In genomic region chr22:29766632-29767288, GRCh38 we compare ENCODE assay signal across 8 cellular contexts. TPM values are rescaled to one million over a fixed set of nuclear protein-coding genes. Genes with fewer than 3 reads are reported as not detected.
DNase-seq lines count a peak whose midpoint lies in the region; ATAC-seq, FAIRE-seq and TF ChIP-seq lines count a peak whose summit lies in the region.

TSS of gene ZMAT5 (minus strand) at chr22:29767007. CDS start at chr22:29748544, 18,463 bp downstream.

- peak within 1 kb of the TSS; percentile 90 for H2AFZ ChIP-seq in ACC112 (ENCODE audit: low read length, unreplicated experiment)

- TF ChIP-seq CTCF in WI38 (IDR thresholded peaks at IDR 0.05; ENCODE audit: low read depth, low read length) (no peak), bronchial epithelial cell (IDR thresholded peaks at IDR 0.05; ENCODE audit: insufficient read depth, low read length, severe bottlenecking) (no peak)

- ATAC-seq in GM18873 (IDR thresholded peaks at IDR 0.05; ENCODE audit: low FRiP score, unreplicated experiment) (peak; percentile 74), HG03139 (IDR thresholded peaks at IDR 0.05; ENCODE audit: unreplicated experiment) (peak; percentile 82)

- H3K4me1 ChIP-seq in ACC112 (ENCODE audit: control insufficient read depth, insufficient read depth, low read length, unreplicated experiment) (no peaks in the 10 kb centered on the region), iPS-20b (ENCODE audit: insufficient read depth, low read length) (peaks cover 5% of the 10 kb centered on the region; the same call in 1 of the 2 replicates)

- H3K27ac ChIP-seq in ACC112 (ENCODE audit: low read depth, low read length): peak within 1 kb of the TSS; percentile 83
- H3K27ac ChIP-seq in iPS-20b (ENCODE audit: low read length): peak within 1 kb of the TSS; percentile 43
- H3K27ac ChIP-seq in skin epidermis: peak within 1 kb of the TSS; percentile 27 to 96 (median 92)

- peak within 1 kb of the TSS; percentile 97 for H3K4me3 ChIP-seq in ACC112 (ENCODE audit: low read depth, low read length)
- peak within 1 kb of the TSS; percentile 88 for H3K4me3 ChIP-seq in WI38 (ENCODE audit: low read depth, low read length)
- H3K4me3 ChIP-seq in bronchial epithelial cell (ENCODE audit: low read depth, low read length): peak within 1 kb of the TSS; percentile 71
- peak within 1 kb of the TSS; percentile 92 for H3K4me3 ChIP-seq in iPS-20b (ENCODE audit: low read length)
- peak within 1 kb of the TSS; percentile 67 to 97 (median 84) for H3K4me3 ChIP-seq in skin epidermis

- no peaks in the 10 kb centered on the region for H3K9me3 ChIP-seq in iPS-20b (ENCODE audit: insufficient read depth, low read depth, low read length)

- no peaks in the 10 kb centered on the region for H3K27me3 ChIP-seq in ACC112 (ENCODE audit: insufficient read depth, low read length)
- no peaks in the 10 kb centered on the region for H3K27me3 ChIP-seq in bronchial epithelial cell (ENCODE audit: control insufficient read depth, insufficient read depth, low read length)
- no peaks in the 10 kb centered on the region for H3K27me3 ChIP-seq in iPS-20b (ENCODE audit: insufficient read depth, low read length)

- no peaks in the 10 kb centered on the region for H3K36me3 ChIP-seq in ACC112 (ENCODE audit: insufficient read depth, low read length)
- peaks cover 6% of the 10 kb centered on the region for H3K36me3 ChIP-seq in bronchial epithelial cell (ENCODE audit: control insufficient read depth, insufficient read depth, low read length)
- peaks cover 16% of the 10 kb centered on the region for H3K36me3 ChIP-seq in iPS-20b (ENCODE audit: insufficient read depth, low read depth, low read length)

- peaks cover 26% of the 10 kb centered on the region for H3K79me2 ChIP-seq in ACC112 (ENCODE audit: control insufficient read depth, insufficient read depth, low read length, unreplicated experiment)

- no peak for FAIRE-seq in bronchial epithelial cell (lab: Jason Lieb, UNC)

- DNase-seq in NCI-H2227 treated with DMSO at 0.1 percent for 48 hours (lab: John Stamatoyannopoulos, UW) (peak; percentile 92), bronchial epithelial cell (ENCODE audit: low read depth) (peak; percentile 97)

- peak within 1 kb of the TSS; percentile 94 for H3K9ac ChIP-seq in iPS-20b (ENCODE audit: low read depth, low read length)

RNA-seq across cellular contexts. Expression of gene ZMAT5, which starts in this region (rescaled TPM):
- 24.2 and 24.7 TPM in 2 replicates for total RNA-seq in bronchial epithelial cell

Comparison
In these comparisons a context has a peak if more than half of its experiments do, and no peak if none do; other contexts are left out.
1. Peak in every context shown above with its lines: DNase-seq, ATAC-seq, H3K4me3 ChIP-seq and H3K27ac ChIP-seq.